ENCODE assay signal across 2 cellular contexts in the genomic region with DNA sequence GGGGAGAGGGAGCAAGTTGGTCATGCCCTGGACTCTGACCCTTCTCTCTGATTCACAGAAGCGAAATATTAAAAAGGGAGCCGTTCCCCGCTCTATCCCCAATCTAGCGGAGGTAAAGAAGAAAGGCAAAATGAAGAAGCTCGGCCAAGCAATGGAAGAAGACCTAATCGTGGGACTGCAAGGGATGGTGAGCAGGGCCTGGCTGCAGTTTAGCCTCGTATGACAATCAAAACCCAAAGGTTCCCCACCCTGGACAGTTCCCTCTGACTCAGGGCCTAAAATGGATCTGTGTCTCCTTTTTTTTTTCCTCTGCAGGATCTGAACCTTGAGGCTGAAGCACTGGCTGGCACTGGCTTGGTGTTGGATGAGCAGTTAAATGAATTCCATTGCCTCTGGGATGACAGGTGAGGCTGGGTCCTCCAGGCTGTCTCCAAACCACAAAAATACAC.
TF ChIP-seq lines count a peak whose summit lies in the region.

No MANE protein-coding gene starts in this region.

TF ChIP-seq in HCT116, 20 proteins besides CTCF, POLR2A, EP300 and RAD21 (continued from another document):
- TF ChIP-seq, protein P1, sequence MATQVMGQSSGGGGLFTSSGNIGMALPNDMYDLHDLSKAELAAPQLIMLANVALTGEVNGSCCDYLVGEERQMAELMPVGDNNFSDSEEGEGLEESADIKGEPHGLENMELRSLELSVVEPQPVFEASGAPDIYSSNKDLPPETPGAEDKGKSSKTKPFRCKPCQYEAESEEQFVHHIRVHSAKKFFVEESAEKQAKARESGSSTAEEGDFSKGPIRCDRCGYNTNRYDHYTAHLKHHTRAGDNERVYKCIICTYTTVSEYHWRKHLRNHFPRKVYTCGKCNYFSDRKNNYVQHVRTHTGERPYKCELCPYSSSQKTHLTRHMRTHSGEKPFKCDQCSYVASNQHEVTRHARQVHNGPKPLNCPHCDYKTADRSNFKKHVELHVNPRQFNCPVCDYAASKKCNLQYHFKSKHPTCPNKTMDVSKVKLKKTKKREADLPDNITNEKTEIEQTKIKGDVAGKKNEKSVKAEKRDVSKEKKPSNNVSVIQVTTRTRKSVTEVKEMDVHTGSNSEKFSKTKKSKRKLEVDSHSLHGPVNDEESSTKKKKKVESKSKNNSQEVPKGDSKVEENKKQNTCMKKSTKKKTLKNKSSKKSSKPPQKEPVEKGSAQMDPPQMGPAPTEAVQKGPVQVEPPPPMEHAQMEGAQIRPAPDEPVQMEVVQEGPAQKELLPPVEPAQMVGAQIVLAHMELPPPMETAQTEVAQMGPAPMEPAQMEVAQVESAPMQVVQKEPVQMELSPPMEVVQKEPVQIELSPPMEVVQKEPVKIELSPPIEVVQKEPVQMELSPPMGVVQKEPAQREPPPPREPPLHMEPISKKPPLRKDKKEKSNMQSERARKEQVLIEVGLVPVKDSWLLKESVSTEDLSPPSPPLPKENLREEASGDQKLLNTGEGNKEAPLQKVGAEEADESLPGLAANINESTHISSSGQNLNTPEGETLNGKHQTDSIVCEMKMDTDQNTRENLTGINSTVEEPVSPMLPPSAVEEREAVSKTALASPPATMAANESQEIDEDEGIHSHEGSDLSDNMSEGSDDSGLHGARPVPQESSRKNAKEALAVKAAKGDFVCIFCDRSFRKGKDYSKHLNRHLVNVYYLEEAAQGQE (IDR thresholded peaks at IDR 0.05; ENCODE audit: low read depth): no peak
- TF ChIP-seq, protein P2, sequence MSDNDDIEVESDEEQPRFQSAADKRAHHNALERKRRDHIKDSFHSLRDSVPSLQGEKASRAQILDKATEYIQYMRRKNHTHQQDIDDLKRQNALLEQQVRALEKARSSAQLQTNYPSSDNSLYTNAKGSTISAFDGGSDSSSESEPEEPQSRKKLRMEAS (IDR thresholded peaks at IDR 0.05): no peak
- TF ChIP-seq POLR2AphosphoS5 (IDR thresholded peaks at IDR 0.05; ENCODE audit: low read depth, low read length): no peak
- TF ChIP-seq, protein P3, sequence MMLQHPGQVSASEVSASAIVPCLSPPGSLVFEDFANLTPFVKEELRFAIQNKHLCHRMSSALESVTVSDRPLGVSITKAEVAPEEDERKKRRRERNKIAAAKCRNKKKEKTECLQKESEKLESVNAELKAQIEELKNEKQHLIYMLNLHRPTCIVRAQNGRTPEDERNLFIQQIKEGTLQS (IDR thresholded peaks at IDR 0.05): no peak
- no peak for TF ChIP-seq JUND (IDR thresholded peaks at IDR 0.05)

TF ChIP-seq in WTC11, 78 proteins besides CTCF, POLR2A, EP300 and RAD21:
- TF ChIP-seq, protein P4, sequence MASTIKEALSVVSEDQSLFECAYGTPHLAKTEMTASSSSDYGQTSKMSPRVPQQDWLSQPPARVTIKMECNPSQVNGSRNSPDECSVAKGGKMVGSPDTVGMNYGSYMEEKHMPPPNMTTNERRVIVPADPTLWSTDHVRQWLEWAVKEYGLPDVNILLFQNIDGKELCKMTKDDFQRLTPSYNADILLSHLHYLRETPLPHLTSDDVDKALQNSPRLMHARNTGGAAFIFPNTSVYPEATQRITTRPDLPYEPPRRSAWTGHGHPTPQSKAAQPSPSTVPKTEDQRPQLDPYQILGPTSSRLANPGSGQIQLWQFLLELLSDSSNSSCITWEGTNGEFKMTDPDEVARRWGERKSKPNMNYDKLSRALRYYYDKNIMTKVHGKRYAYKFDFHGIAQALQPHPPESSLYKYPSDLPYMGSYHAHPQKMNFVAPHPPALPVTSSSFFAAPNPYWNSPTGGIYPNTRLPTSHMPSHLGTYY (CRISPR knock-in tag; IDR thresholded peaks at IDR 0.05): no peak
TF ChIP-seq in WTC11: peak in this region for 0.
